Comparison of ENCODE assay signal across 15 cellular contexts in genomic region chr16:50607447-50607846, GRCh38.
"Had no signal": no experiment of that assay in that cellular context is flagged by ENCODE, and none has a peak within 500 bp of the region (broad histone marks: within the 10 kb centered on the region; RNA-seq: fewer than 3 reads in every experiment).

No MANE protein-coding gene starts in this region.

- H3K27ac Mint-ChIP-seq: dendritic cell treated with granulocyte-macrophage colony-stimulating factor and Interleukin-4, amounts not matched to agents 40 ng/mL and 50 ng/mL, for 4 days; effector memory CD8-positive, alpha-beta T cell had no signal

- H3K36me3 ChIP-seq: heart left ventricle, right atrium auricular region, tibial nerve had no signal

- H3K27me3 Mint-ChIP-seq: naive thymus-derived CD8-positive, alpha-beta T cell had no signal

- H3K27ac ChIP-seq: epithelial cell of prostate, right atrium auricular region, tibial nerve had no signal

- H3K36me3 Mint-ChIP-seq: naive thymus-derived CD8-positive, alpha-beta T cell had no signal

- H3K4me3 ChIP-seq: heart left ventricle, right atrium auricular region, smooth muscle cell, tibial nerve had no signal

- H3K9me3 ChIP-seq: heart left ventricle, right atrium auricular region, tibial nerve had no signal

- H3K4me3 Mint-ChIP-seq: dendritic cell treated with granulocyte-macrophage colony-stimulating factor and Interleukin-4, amounts not matched to agents 40 ng/mL and 50 ng/mL, for 4 days; effector memory CD8-positive, alpha-beta T cell; naive thymus-derived CD8-positive, alpha-beta T cell had no signal

- H3K27me3 ChIP-seq: heart left ventricle, right atrium auricular region, tibial nerve had no signal

- H3K9me3 Mint-ChIP-seq: dendritic cell treated with granulocyte-macrophage colony-stimulating factor and Interleukin-4, amounts not matched to agents 40 ng/mL and 50 ng/mL, for 4 days; effector memory CD8-positive, alpha-beta T cell; naive thymus-derived CD8-positive, alpha-beta T cell had no signal

- DNase-seq: cerebellar nuclear complex; effector memory CD8-positive, alpha-beta T cell; foreskin melanocyte; heart left ventricle; hypothalamus; kidney glomerular epithelial cell; mesendoderm; naive thymus-derived CD8-positive, alpha-beta T cell; stimulated activated CD4-positive, alpha-beta T cell treated with anti-CD3 and anti-CD28 coated beads, Interleukin-2, amount 100 ng/mL, for 48 hours; stimulated activated naive CD4-positive, alpha-beta T cell treated with Interleukin-2 at 50 U/mL for 16 hours had no signal

- ATAC-seq: effector memory CD8-positive, alpha-beta T cell; heart left ventricle; naive thymus-derived CD8-positive, alpha-beta T cell had no signal
